ENCODE assay signal across 8 cellular contexts in the genomic region with DNA sequence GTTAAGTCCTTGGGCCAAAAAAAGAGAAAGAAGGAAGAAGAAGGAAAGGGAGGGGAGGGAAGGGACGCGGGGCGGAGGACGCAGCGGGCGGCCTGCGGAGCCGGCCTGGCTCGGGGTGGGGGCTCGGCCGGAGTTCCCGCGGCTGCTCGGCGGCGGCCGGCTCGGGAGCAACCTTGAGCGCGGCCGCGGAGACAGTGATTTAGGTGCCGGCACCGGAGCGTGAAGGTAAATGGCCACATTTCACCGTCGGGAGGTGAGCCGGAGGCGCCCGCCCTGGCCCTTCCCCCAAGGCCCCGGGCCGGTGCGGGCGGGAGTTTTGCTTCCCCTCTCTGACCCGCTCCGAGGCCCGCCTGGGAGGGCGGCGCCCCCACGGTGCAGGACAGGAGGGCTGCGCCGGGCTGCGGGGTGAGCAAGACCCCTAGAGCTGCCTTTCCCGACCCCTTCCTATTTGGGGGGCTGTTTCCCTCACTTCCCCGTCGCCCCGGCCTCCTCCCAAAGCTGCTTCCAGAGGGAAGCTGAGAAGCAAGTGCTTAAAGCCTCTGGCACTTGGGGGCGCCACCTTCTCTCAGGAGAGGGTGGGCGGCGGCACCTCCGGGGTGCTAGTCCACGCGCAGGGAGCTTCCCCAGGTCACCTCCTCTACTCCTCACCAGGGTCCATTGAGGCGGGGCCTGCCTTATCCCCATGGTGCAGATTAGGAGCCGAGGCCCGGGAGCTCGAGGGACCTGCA. TPM values are rescaled to one million over a fixed set of nuclear protein-coding genes. Genes with fewer than 3 reads are reported as not detected.
DNase-seq lines count a peak whose midpoint lies in the region; ATAC-seq, FAIRE-seq and TF ChIP-seq lines count a peak whose summit lies in the region.

No MANE protein-coding gene starts in this region.

- POLR2A ChIA-PET in CD4-positive, alpha-beta T cell (lab: Charles Lee), result interaction anchor here (1.2 kb wide), 1 partner anchor 98 kb away, joined by 3 read pairs; no protein-coding TSS in a partner anchor
- POLR2A ChIA-PET in RWPE1 (lab: Yijun Ruan, JAX; ENCODE audit: low non-redundant PET), result no interaction called here

- intact Hi-C loops in CD4-positive, alpha-beta T cell (cut with DNase I, micrococcal nuclease), result no loop called here
- intact Hi-C loops in right lobe of liver (cut with DNase I), result no loop called here

- H3K27me3 Mint-ChIP-seq in CD4-positive, alpha-beta T cell, result peaks cover 76% of the 10 kb centered on the region

- no peak for TF ChIP-seq POLR2A in right lobe of liver (IDR thresholded peaks at IDR 0.05)

- H3K27me3 ChIP-seq in CD4-positive, alpha-beta T cell (ENCODE audit: control insufficient read depth, insufficient read depth, low read length), result peaks cover 35% of the 10 kb centered on the region
- peaks cover 16% of the 10 kb centered on the region for H3K27me3 ChIP-seq in HUES48 (ENCODE audit: control insufficient read depth, insufficient read depth, low read length)
- peaks cover 25% of the 10 kb centered on the region for H3K27me3 ChIP-seq in bronchial epithelial cell (ENCODE audit: control insufficient read depth, insufficient read depth, low read length)
- H3K27me3 ChIP-seq in right lobe of liver, result peaks cover 0 to 6% of the 10 kb centered on the region in 2 donors

- H3K4me3 ChIP-seq in HUES48 (ENCODE audit: low read depth, low read length) (peak overlapping the region; percentile 81), bronchial epithelial cell (ENCODE audit: low read depth, low read length) (peak overlapping the region; percentile 23), right lobe of liver (peak overlapping the region in 2 of 3 donors; percentile 16 to 44), urinary bladder (ENCODE audit: low read depth, low read length) (peak overlapping the region; percentile 24)

- DNase-seq in CD4-positive, alpha-beta T cell, result peak in 2 of 10 experiments; percentile 3 to 5
- DNase-seq in bronchial epithelial cell (ENCODE audit: low read depth) (no peak), right lobe of liver (no peak), RWPE1 (ENCODE audit: low spot score) (no peak), SIG-M5 treated with dmso at 0.1 percent for 504 hours (lab: John Stamatoyannopoulos, UW; ENCODE audit: unreplicated experiment) (no peak)
- DNase-seq in stimulated activated CD4-positive, alpha-beta T cell treated with anti-CD3 and anti-CD28 coated beads, Interleukin-12 subunit alpha, Interleukin-12 subunit beta, amount 100 ng/mL, for 4 hours, result no peak

- TF ChIP-seq CTCF in CD4-positive, alpha-beta T cell (IDR thresholded peaks at IDR 0.05), result no peak
- TF ChIP-seq CTCF in bronchial epithelial cell (IDR thresholded peaks at IDR 0.05; ENCODE audit: insufficient read depth, low read length, severe bottlenecking) (peak; percentile 20), right lobe of liver (IDR thresholded peaks at IDR 0.05) (no peak), RWPE1 (conservative IDR thresholded peaks at IDR 0.05; ENCODE audit: low read depth) (no peak)

- CTCF ChIA-PET in CD4-positive, alpha-beta T cell (lab: Charles Lee), result no interaction called here
- CTCF ChIA-PET in RWPE1 (lab: Yijun Ruan, JAX), result no interaction called here

- peaks cover 6% of the 10 kb centered on the region; the same call in 1 of the 2 replicates for H3K4me1 ChIP-seq in HUES48 (ENCODE audit: control insufficient read depth, insufficient read depth, low read length)
- no peaks in the 10 kb centered on the region for H3K4me1 ChIP-seq in right lobe of liver
- no peaks in the 10 kb centered on the region for H3K4me1 ChIP-seq in urinary bladder (ENCODE audit: insufficient read depth)

- H3K9me3 Mint-ChIP-seq in CD4-positive, alpha-beta T cell, result no peaks in the 10 kb centered on the region

- ATAC-seq in CD4-positive, alpha-beta T cell (ENCODE audit: poor library complexity), result no peak
- peak in 2 of 4 donors; percentile 18 to 35 for ATAC-seq in right lobe of liver

- H3K4me3 Mint-ChIP-seq in CD4-positive, alpha-beta T cell, result peak overlapping the region; percentile 55

- peak overlapping the region; percentile 39; the same call in 1 of the 2 replicates for H3K9ac ChIP-seq in HUES48 (ENCODE audit: low read depth, low read length)

- WGBS in right lobe of liver (ENCODE audit: insufficient coverage, low coverage, low lambda C conversion rate, missing lambda C conversion rate), result 8% methylated on average over 4 of the region's 57 CpGs
- WGBS in urinary bladder, result 7% methylated on average over 57 of the region's 57 CpGs

- H3K27ac Mint-ChIP-seq in CD4-positive, alpha-beta T cell, result no peak overlapping the region

- no peaks in the 10 kb centered on the region for H3K36me3 Mint-ChIP-seq in CD4-positive, alpha-beta T cell (ENCODE audit: low read depth)

- no peak for FAIRE-seq in bronchial epithelial cell (lab: Jason Lieb, UNC)

- H3K36me3 ChIP-seq in HUES48 (ENCODE audit: control insufficient read depth, insufficient read depth, low read length), result no peaks in the 10 kb centered on the region
- H3K36me3 ChIP-seq in bronchial epithelial cell (ENCODE audit: control insufficient read depth, insufficient read depth, low read length), result no peaks in the 10 kb centered on the region
- no peaks in the 10 kb centered on the region for H3K36me3 ChIP-seq in right lobe of liver
- no peaks in the 10 kb centered on the region for H3K36me3 ChIP-seq in urinary bladder (ENCODE audit: insufficient read depth)

- H3K27ac ChIP-seq in CD4-positive, alpha-beta T cell (ENCODE audit: low read depth, low read length), result no peak overlapping the region
- H3K27ac ChIP-seq in HUES48 (ENCODE audit: low read depth, low read length) (peak overlapping the region; percentile 9), right lobe of liver (no peak overlapping the region), urinary bladder (ENCODE audit: low read depth) (no peak overlapping the region), RWPE1 (no peak overlapping the region)

- no peaks in the 10 kb centered on the region for H3K9me3 ChIP-seq in CD4-positive, alpha-beta T cell (ENCODE audit: control insufficient read depth, low read length)
- H3K9me3 ChIP-seq in HUES48 (ENCODE audit: control insufficient read depth, insufficient read depth, low read length) (no peaks in the 10 kb centered on the region), right lobe of liver (no peaks in the 10 kb centered on the region)

- peaks cover 6% of the 10 kb centered on the region for H3K4me1 Mint-ChIP-seq in CD4-positive, alpha-beta T cell (ENCODE audit: low read depth)

RNA-seq across cellular contexts. Expression of a gene that starts 56.5 kb away (rescaled TPM):
- 1 to 10 TPM in 1 of 2 experiments, under 1 TPM in 1; 0.81 to 1.1 TPM for total RNA-seq in CD4-positive, alpha-beta T cell
- 3.2 and 6.1 TPM in 2 replicates for total RNA-seq in bronchial epithelial cell
- 1 to 10 TPM; 2.5 to 8.6 (median 6.0) TPM for total RNA-seq in right lobe of liver
- 3.0 TPM for total RNA-seq in urinary bladder
- 7.9 TPM for polyA plus RNA-seq in urinary bladder

Comparison
In these comparisons a context has a peak if more than half of its experiments do, and no peak if none do; other contexts are left out.
1. H3K4me3 ChIP-seq: peak in every context shown above with its lines; median percentile 81 in HUES48; 30 in right lobe of liver; 24 in urinary bladder; 23 in bronchial epithelial cell.